ENCODE assay signal across 1 cellular context in the genomic region with DNA sequence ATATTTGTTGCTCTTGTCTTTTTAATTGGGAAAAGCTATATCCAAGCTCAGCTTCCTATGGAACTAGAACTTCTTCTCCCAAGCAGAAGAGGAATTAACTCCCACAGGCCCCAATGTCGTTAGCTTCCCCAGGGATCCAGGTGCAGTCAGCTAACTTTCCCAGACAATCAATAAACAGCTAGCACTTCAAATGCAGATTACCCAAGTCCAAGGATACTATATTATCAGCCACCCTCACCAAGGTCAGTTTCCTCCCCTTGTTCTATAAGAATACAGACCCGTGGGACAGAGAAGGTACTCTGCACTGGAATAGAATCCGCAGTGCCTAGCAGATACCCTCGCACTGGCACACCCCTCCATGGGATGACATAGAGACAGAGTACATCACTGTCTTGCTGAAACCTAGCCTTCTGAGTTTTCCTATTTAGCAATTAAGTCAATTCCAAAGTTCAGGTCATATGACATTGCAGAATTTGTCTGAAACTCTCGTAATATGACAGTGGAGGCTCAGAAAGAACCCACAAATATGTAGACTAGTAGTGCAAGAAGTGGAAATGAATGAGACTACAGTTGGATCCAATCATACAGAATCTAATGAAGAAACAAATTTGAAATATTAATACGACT.
TF ChIP-seq lines count a peak whose summit lies in the region.

No MANE protein-coding gene starts in this region.

TF ChIP-seq in HepG2, 621 proteins besides CTCF, POLR2A, EP300 and RAD21 (continued from another document and continues in another):
- TF ChIP-seq, protein P1, sequence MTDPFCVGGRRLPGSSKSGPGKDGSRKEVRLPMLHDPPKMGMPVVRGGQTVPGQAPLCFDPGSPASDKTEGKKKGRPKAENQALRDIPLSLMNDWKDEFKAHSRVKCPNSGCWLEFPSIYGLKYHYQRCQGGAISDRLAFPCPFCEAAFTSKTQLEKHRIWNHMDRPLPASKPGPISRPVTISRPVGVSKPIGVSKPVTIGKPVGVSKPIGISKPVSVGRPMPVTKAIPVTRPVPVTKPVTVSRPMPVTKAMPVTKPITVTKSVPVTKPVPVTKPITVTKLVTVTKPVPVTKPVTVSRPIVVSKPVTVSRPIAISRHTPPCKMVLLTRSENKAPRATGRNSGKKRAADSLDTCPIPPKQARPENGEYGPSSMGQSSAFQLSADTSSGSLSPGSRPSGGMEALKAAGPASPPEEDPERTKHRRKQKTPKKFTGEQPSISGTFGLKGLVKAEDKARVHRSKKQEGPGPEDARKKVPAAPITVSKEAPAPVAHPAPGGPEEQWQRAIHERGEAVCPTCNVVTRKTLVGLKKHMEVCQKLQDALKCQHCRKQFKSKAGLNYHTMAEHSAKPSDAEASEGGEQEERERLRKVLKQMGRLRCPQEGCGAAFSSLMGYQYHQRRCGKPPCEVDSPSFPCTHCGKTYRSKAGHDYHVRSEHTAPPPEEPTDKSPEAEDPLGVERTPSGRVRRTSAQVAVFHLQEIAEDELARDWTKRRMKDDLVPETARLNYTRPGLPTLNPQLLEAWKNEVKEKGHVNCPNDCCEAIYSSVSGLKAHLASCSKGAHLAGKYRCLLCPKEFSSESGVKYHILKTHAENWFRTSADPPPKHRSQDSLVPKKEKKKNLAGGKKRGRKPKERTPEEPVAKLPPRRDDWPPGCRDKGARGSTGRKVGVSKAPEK (CRISPR knock-in tag; IDR thresholded peaks at IDR 0.05; ENCODE audit: borderline replicate concordance): no peak
- TF ChIP-seq TBP (CRISPR knock-in tag; IDR thresholded peaks at IDR 0.05) (no peak), ATF7 (IDR thresholded peaks at IDR 0.05) (no peak), ATF7 (CRISPR knock-in tag; IDR thresholded peaks at IDR 0.05) (no peak), ZNF383 (CRISPR knock-in tag; IDR thresholded peaks at IDR 0.05; ENCODE audit: borderline replicate concordance) (no peak), SRSF1 (optimal IDR thresholded peaks at IDR 0.05; ENCODE audit: low read depth, low read length) (no peak), PAX8 (CRISPR knock-in tag; IDR thresholded peaks at IDR 0.05; ENCODE audit: borderline replicate concordance) (no peak), ZNF883 (CRISPR knock-in tag; IDR thresholded peaks at IDR 0.05; ENCODE audit: not compliant biosample characterization) (no peak), KDM6A (CRISPR knock-in tag; IDR thresholded peaks at IDR 0.05; ENCODE audit: low read depth) (no peak), ZNF232 (CRISPR knock-in tag; IDR thresholded peaks at IDR 0.05; ENCODE audit: borderline replicate concordance) (no peak), NONO (IDR thresholded peaks at IDR 0.05) (no peak), NONO (CRISPR knock-in tag; conservative IDR thresholded peaks at IDR 0.05) (0 out of 2 replicates have a peak, but pooled peaks have one; percentile 45), MLLT10 (CRISPR knock-in tag; IDR thresholded peaks at IDR 0.05) (no peak), PPARG (CRISPR knock-in tag; conservative IDR thresholded peaks at IDR 0.05) (no peak), HDAC6 (IDR thresholded peaks at IDR 0.05; ENCODE audit: low read depth, low read length) (no peak), U2AF1 (optimal IDR thresholded peaks at IDR 0.05; ENCODE audit: low read depth, low read length) (no peak), SNAPC2 (CRISPR knock-in tag; IDR thresholded peaks at IDR 0.05) (no peak), SIX4 (CRISPR knock-in tag; IDR thresholded peaks at IDR 0.05) (no peak), ZSCAN12 (CRISPR knock-in tag; IDR thresholded peaks at IDR 0.05) (no peak), TOE1 (CRISPR knock-in tag; IDR thresholded peaks at IDR 0.05) (no peak), ZNF577 (CRISPR knock-in tag; IDR thresholded peaks at IDR 0.05; ENCODE audit: borderline replicate concordance, low read depth) (no peak), TBX2 (CRISPR knock-in tag; IDR thresholded peaks at IDR 0.05; ENCODE audit: borderline replicate concordance) (no peak), BORCS8-MEF2B (CRISPR knock-in tag; IDR thresholded peaks at IDR 0.05) (no peak), ZFY (CRISPR knock-in tag; IDR thresholded peaks at IDR 0.05) (no peak; the same call in 1 of the 2 replicates), MED13 (CRISPR knock-in tag; IDR thresholded peaks at IDR 0.05) (no peak), ZNF34 (CRISPR knock-in tag; IDR thresholded peaks at IDR 0.05; ENCODE audit: borderline replicate concordance) (no peak), PHF21A (CRISPR knock-in tag; IDR thresholded peaks at IDR 0.05) (0 out of 2 replicates have a peak, but pooled peaks have one; percentile 38), ZBTB8A (CRISPR knock-in tag; IDR thresholded peaks at IDR 0.05; ENCODE audit: borderline replicate concordance, low read depth) (no peak), KAT7 (CRISPR knock-in tag; IDR thresholded peaks at IDR 0.05; ENCODE audit: borderline replicate concordance) (no peak), ZNF468 (CRISPR knock-in tag; IDR thresholded peaks at IDR 0.05) (no peak), ZMAT3 (CRISPR knock-in tag; conservative IDR thresholded peaks at IDR 0.05) (no peak), SP2 (CRISPR knock-in tag; IDR thresholded peaks at IDR 0.05) (no peak), RORA (CRISPR knock-in tag; IDR thresholded peaks at IDR 0.05) (no peak), ONECUT2 (CRISPR knock-in tag; IDR thresholded peaks at IDR 0.05) (peak; percentile 81)
- TF ChIP-seq, protein P2, sequence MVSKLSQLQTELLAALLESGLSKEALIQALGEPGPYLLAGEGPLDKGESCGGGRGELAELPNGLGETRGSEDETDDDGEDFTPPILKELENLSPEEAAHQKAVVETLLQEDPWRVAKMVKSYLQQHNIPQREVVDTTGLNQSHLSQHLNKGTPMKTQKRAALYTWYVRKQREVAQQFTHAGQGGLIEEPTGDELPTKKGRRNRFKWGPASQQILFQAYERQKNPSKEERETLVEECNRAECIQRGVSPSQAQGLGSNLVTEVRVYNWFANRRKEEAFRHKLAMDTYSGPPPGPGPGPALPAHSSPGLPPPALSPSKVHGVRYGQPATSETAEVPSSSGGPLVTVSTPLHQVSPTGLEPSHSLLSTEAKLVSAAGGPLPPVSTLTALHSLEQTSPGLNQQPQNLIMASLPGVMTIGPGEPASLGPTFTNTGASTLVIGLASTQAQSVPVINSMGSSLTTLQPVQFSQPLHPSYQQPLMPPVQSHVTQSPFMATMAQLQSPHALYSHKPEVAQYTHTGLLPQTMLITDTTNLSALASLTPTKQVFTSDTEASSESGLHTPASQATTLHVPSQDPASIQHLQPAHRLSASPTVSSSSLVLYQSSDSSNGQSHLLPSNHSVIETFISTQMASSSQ (IDR thresholded peaks at IDR 0.05; ENCODE audit: low read depth): no peak
- TF ChIP-seq, protein P2 (CRISPR knock-in tag; IDR thresholded peaks at IDR 0.05; ENCODE audit: borderline replicate concordance): peak; percentile 14; the same call in 1 of the 2 replicates
- TF ChIP-seq, protein P3, sequence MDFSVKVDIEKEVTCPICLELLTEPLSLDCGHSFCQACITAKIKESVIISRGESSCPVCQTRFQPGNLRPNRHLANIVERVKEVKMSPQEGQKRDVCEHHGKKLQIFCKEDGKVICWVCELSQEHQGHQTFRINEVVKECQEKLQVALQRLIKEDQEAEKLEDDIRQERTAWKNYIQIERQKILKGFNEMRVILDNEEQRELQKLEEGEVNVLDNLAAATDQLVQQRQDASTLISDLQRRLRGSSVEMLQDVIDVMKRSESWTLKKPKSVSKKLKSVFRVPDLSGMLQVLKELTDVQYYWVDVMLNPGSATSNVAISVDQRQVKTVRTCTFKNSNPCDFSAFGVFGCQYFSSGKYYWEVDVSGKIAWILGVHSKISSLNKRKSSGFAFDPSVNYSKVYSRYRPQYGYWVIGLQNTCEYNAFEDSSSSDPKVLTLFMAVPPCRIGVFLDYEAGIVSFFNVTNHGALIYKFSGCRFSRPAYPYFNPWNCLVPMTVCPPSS (IDR thresholded peaks at IDR 0.05): no peak
- TF ChIP-seq, protein P4, sequence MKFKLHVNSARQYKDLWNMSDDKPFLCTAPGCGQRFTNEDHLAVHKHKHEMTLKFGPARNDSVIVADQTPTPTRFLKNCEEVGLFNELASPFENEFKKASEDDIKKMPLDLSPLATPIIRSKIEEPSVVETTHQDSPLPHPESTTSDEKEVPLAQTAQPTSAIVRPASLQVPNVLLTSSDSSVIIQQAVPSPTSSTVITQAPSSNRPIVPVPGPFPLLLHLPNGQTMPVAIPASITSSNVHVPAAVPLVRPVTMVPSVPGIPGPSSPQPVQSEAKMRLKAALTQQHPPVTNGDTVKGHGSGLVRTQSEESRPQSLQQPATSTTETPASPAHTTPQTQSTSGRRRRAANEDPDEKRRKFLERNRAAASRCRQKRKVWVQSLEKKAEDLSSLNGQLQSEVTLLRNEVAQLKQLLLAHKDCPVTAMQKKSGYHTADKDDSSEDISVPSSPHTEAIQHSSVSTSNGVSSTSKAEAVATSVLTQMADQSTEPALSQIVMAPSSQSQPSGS (CRISPR knock-in tag; IDR thresholded peaks at IDR 0.05): 0 out of 2 replicates have a peak, but pooled peaks have one; percentile 40
- TF ChIP-seq, protein P5, sequence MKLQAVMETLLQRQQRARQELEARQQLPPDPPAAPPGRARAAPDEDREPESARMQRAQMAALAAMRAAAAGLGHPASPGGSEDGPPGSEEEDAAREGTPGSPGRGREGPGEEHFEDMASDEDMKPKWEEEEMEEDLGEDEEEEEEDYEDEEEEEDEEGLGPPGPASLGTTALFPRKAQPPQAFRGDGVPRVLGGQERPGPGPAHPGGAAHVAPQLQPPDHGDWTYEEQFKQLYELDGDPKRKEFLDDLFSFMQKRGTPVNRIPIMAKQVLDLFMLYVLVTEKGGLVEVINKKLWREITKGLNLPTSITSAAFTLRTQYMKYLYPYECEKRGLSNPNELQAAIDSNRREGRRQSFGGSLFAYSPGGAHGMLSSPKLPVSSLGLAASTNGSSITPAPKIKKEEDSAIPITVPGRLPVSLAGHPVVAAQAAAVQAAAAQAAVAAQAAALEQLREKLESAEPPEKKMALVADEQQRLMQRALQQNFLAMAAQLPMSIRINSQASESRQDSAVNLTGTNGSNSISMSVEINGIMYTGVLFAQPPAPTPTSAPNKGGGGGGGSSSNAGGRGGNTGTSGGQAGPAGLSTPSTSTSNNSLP (IDR thresholded peaks at IDR 0.05; ENCODE audit: low read depth, low read length): peak; percentile 87
- TF ChIP-seq, protein P6, sequence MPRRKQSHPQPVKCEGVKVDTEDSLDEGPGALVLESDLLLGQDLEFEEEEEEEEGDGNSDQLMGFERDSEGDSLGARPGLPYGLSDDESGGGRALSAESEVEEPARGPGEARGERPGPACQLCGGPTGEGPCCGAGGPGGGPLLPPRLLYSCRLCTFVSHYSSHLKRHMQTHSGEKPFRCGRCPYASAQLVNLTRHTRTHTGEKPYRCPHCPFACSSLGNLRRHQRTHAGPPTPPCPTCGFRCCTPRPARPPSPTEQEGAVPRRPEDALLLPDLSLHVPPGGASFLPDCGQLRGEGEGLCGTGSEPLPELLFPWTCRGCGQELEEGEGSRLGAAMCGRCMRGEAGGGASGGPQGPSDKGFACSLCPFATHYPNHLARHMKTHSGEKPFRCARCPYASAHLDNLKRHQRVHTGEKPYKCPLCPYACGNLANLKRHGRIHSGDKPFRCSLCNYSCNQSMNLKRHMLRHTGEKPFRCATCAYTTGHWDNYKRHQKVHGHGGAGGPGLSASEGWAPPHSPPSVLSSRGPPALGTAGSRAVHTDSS (CRISPR knock-in tag; conservative IDR thresholded peaks at IDR 0.05): no peak
- TF ChIP-seq, protein P7, sequence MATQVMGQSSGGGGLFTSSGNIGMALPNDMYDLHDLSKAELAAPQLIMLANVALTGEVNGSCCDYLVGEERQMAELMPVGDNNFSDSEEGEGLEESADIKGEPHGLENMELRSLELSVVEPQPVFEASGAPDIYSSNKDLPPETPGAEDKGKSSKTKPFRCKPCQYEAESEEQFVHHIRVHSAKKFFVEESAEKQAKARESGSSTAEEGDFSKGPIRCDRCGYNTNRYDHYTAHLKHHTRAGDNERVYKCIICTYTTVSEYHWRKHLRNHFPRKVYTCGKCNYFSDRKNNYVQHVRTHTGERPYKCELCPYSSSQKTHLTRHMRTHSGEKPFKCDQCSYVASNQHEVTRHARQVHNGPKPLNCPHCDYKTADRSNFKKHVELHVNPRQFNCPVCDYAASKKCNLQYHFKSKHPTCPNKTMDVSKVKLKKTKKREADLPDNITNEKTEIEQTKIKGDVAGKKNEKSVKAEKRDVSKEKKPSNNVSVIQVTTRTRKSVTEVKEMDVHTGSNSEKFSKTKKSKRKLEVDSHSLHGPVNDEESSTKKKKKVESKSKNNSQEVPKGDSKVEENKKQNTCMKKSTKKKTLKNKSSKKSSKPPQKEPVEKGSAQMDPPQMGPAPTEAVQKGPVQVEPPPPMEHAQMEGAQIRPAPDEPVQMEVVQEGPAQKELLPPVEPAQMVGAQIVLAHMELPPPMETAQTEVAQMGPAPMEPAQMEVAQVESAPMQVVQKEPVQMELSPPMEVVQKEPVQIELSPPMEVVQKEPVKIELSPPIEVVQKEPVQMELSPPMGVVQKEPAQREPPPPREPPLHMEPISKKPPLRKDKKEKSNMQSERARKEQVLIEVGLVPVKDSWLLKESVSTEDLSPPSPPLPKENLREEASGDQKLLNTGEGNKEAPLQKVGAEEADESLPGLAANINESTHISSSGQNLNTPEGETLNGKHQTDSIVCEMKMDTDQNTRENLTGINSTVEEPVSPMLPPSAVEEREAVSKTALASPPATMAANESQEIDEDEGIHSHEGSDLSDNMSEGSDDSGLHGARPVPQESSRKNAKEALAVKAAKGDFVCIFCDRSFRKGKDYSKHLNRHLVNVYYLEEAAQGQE (IDR thresholded peaks at IDR 0.05; ENCODE audit: borderline replicate concordance in 1 of 2, low read depth in 1 of 2, low read length in 2 of 2): no peak
- TF ChIP-seq, protein P8, sequence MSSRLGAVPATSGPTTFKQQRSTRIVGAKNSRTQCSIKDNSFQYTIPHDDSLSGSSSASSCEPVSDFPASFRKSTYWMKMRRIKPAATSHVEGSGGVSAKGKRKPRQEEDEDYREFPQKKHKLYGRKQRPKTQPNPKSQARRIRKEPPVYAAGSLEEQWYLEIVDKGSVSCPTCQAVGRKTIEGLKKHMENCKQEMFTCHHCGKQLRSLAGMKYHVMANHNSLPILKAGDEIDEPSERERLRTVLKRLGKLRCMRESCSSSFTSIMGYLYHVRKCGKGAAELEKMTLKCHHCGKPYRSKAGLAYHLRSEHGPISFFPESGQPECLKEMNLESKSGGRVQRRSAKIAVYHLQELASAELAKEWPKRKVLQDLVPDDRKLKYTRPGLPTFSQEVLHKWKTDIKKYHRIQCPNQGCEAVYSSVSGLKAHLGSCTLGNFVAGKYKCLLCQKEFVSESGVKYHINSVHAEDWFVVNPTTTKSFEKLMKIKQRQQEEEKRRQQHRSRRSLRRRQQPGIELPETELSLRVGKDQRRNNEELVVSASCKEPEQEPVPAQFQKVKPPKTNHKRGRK (CRISPR knock-in tag; IDR thresholded peaks at IDR 0.05): no peak
